8 cellular contexts compared by ENCODE assay signal in the genomic region with DNA sequence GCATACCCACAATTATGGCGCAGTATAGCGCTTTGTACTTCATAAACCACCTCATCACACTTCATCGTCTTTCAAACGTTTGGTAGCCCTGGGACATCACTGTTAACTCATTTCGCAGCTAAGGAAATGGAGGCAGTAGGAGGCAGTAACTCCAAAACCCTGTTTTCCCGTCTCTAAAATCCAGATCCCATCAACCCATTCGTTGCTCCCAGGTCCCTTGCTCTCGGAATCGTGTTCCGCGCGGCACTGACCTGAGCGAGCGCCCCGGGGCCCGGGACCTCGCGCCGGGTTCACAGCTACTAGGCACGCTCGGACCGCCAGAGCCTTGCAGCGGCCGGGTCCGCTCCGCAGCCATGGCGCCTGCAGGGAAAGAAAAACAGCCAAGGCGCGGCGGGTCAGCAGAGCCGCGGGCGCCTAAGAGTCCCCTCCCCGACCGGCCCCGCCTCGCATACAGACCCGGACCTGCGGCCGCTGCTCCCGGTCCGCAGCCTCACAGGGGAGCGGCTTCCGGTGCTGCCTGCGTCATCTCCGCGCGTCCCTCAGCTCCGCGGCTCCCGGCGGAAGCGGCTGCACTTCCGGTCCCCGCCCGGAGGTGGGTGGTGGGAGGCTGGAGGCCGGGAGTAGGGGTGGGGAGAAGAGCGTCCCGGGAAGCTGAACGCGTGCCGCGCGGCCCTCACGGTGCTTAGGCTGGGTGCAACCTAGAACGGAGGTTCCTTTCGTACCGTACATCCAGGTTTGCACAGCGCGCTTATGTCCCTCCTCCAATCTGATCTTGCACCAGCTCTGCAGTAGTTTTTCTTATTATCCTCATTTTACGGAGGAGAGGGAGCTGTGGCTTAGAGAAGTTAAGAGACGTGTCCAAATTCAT. TPM values are rescaled to one million over a fixed set of nuclear protein-coding genes. Genes with fewer than 3 reads are reported as not detected.
DNase-seq lines count a peak whose midpoint lies in the region; ATAC-seq and TF ChIP-seq lines count a peak whose summit lies in the region.

A gene with protein sequence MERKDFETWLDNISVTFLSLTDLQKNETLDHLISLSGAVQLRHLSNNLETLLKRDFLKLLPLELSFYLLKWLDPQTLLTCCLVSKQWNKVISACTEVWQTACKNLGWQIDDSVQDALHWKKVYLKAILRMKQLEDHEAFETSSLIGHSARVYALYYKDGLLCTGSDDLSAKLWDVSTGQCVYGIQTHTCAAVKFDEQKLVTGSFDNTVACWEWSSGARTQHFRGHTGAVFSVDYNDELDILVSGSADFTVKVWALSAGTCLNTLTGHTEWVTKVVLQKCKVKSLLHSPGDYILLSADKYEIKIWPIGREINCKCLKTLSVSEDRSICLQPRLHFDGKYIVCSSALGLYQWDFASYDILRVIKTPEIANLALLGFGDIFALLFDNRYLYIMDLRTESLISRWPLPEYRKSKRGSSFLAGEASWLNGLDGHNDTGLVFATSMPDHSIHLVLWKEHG (minus strand): TSS at position 519 of the 868 bp plus-strand sequence. CDS start 5,158 bp downstream, outside the sequence.

- H3K27me3 Mint-ChIP-seq in immature natural killer cell (ENCODE audit: low read depth in 3 of 3): peaks cover 0 to 12% (median 0%) of the 10 kb centered on the region in 3 donors

- TF ChIP-seq CTCF in AG04449 (IDR thresholded peaks at IDR 0.05; ENCODE audit: insufficient read depth, low read length, missing control alignments): no peak

- CTCF ChIA-PET in AG04449 (lab: Yijun Ruan, JAX): interaction anchor here (0.8 to 2.3 kb wide), 6 partner anchors 20 to 189 kb away, joined by 3 to 7 read pairs (median 3); no protein-coding TSS in a partner anchor

- H3K27ac ChIP-seq in caudate nucleus (ENCODE audit: low read depth, low read length): peak within 1 kb of the TSS; percentile 74

- peak within 1 kb of the TSS; percentile 89 to 96 (median 94) for H3K27ac Mint-ChIP-seq in immature natural killer cell

- H3K9me3 Mint-ChIP-seq in immature natural killer cell: no peaks in the 10 kb centered on the region

- ATAC-seq in GM18873 (IDR thresholded peaks at IDR 0.05; ENCODE audit: low FRiP score, unreplicated experiment) (peak; percentile 85), HG03135 (IDR thresholded peaks at IDR 0.05; ENCODE audit: unreplicated experiment) (peak; percentile 90)

- peaks cover 52 to 56% of the 10 kb centered on the region in 2 donors for H3K4me1 Mint-ChIP-seq in immature natural killer cell

- POLR2A ChIA-PET in AG04449 (lab: Yijun Ruan, JAX): interaction anchor here (0.6 to 1.4 kb wide), 4 partner anchors 9 to 49 kb away, joined by 3 to 7 read pairs (median 5); partner anchors contain the start of gene PSMD5

- H3K4me3 ChIP-seq in AG04449 (ENCODE audit: low read depth, low read length): peak within 1 kb of the TSS; percentile 85

- H3K36me3 Mint-ChIP-seq in immature natural killer cell: peaks cover 0 to 13% (median 3%) of the 10 kb centered on the region in 3 donors

- H3K4me3 Mint-ChIP-seq in immature natural killer cell: peak within 1 kb of the TSS; percentile 90 to 95 (median 93)

- DNase-seq in AG04449 (ENCODE audit: low read depth, low spot score): peak; percentile 21
- DNase-seq in NCI-H2227 treated with DMSO at 0.1 percent for 48 hours (lab: John Stamatoyannopoulos, UW): peak; percentile 45
- DNase-seq in activated CD4-positive, CD25-positive, alpha-beta regulatory T cell (lab: John Stamatoyannopoulos, UW): peak; percentile 66 to 79 (median 72)
- DNase-seq in caudate nucleus (lab: John Stamatoyannopoulos, UW): peak in 60 of 61 donors; percentile 32 to 95 (median 87)
- DNase-seq in immature natural killer cell: peak; percentile 80 to 84 (median 83)
- DNase-seq in smooth muscle cell of the brain vasculature (ENCODE audit: low read depth, low spot score): peak; percentile 62

RNA-seq across cellular contexts. Expression of the gene that starts here (rescaled TPM):
- 10 to 100 TPM; 34.0 to 60.4 (median 51.0) TPM for polyA plus RNA-seq in immature natural killer cell

Comparison
In these comparisons a context has a peak if more than half of its experiments do, and no peak if none do; other contexts are left out.
1. Peak in every context shown above with its lines: DNase-seq, ATAC-seq, H3K4me3 ChIP-seq and H3K27ac ChIP-seq.
2. DNase-seq: peak in every context shown above with its lines; median percentile 87 in caudate nucleus; 83 in immature natural killer cell; 72 in activated CD4-positive, CD25-positive, alpha-beta regulatory T cell; 62 in smooth muscle cell of the brain vasculature; 45 in NCI-H2227 treated with DMSO at 0.1 percent for 48 hours; 21 in AG04449.